In genomic region chr9:34636791-34637355, GRCh38 we compare ENCODE assay signal across 8 cellular contexts.
A peak's percentile ranks its signal among the peaks of the same experiment; 100 is the strongest.
DNase-seq lines count a peak whose midpoint lies in the region; ATAC-seq and TF ChIP-seq lines count a peak whose summit lies in the region.

No MANE protein-coding gene starts in this region.

- peaks cover 7% of the 10 kb centered on the region for H3K36me3 ChIP-seq in iPS-15b (ENCODE audit: control insufficient read depth, insufficient read depth, low read length)

- ATAC-seq in HG03439 (IDR thresholded peaks at IDR 0.05; ENCODE audit: unreplicated experiment): peak; percentile 24
- peak in 1 of 2 donors; percentile 29 for ATAC-seq in stimulated activated naive B cell treated with anti-CD40 and anti-IgM and Interleukin-4, amounts not matched to agents 10 μg/mL and 1 μg/mL and 100 μg/mL, for 72 hours (replicated peaks)

- no peaks in the 10 kb centered on the region for H3K9me3 ChIP-seq in iPS-15b (ENCODE audit: control insufficient read depth, insufficient read depth, low read length)

- H3K27ac Mint-ChIP-seq in activated naive CD4-positive, alpha-beta T cell treated with anti-CD3 and anti-CD28 coated beads, Interleukin-2, amount 50 U/mL, for 24 hours: peak overlapping the region; percentile 93
- peak overlapping the region; percentile 83 for H3K27ac Mint-ChIP-seq in stimulated activated naive B cell treated with anti-CD40 and anti-IgM and Interleukin-4, amounts not matched to agents 10 μg/mL and 1 μg/mL and 100 μg/mL, for 72 hours

- H3K27me3 ChIP-seq in iPS-15b (ENCODE audit: control insufficient read depth, insufficient read depth, low read length): peaks cover 18% of the 10 kb centered on the region

- H3K4me3 Mint-ChIP-seq in activated naive CD4-positive, alpha-beta T cell treated with anti-CD3 and anti-CD28 coated beads, Interleukin-2, amount 50 U/mL, for 24 hours: peak overlapping the region; percentile 96
- H3K4me3 Mint-ChIP-seq in stimulated activated naive B cell treated with anti-CD40 and anti-IgM and Interleukin-4, amounts not matched to agents 10 μg/mL and 1 μg/mL and 100 μg/mL, for 72 hours: peak overlapping the region; percentile 88 to 93

- H3K36me3 Mint-ChIP-seq in activated naive CD4-positive, alpha-beta T cell treated with anti-CD3 and anti-CD28 coated beads, Interleukin-2, amount 50 U/mL, for 24 hours: peaks cover 8% of the 10 kb centered on the region
- H3K36me3 Mint-ChIP-seq in stimulated activated naive B cell treated with anti-CD40 and anti-IgM and Interleukin-4, amounts not matched to agents 10 μg/mL and 1 μg/mL and 100 μg/mL, for 72 hours: peaks cover 12 to 36% of the 10 kb centered on the region in 2 donors

- TF ChIP-seq CTCF in GM10266 (IDR thresholded peaks at IDR 0.05; ENCODE audit: control insufficient read depth, insufficient read depth, low read depth, missing control alignments): no peak

- peak overlapping the region; percentile 80 for H3K4me3 ChIP-seq in iPS-15b (ENCODE audit: low read depth, low read length)

- H3K27me3 Mint-ChIP-seq in activated naive CD4-positive, alpha-beta T cell treated with anti-CD3 and anti-CD28 coated beads, Interleukin-2, amount 50 U/mL, for 24 hours: no peaks in the 10 kb centered on the region
- no peaks in the 10 kb centered on the region for H3K27me3 Mint-ChIP-seq in stimulated activated naive B cell treated with anti-CD40 and anti-IgM and Interleukin-4, amounts not matched to agents 10 μg/mL and 1 μg/mL and 100 μg/mL, for 72 hours

- peaks cover 8% of the 10 kb centered on the region for H3K4me1 ChIP-seq in iPS-15b (ENCODE audit: control insufficient read depth, insufficient read depth, low read length)

- H3K9ac ChIP-seq in iPS-15b (ENCODE audit: low read depth, low read length): peak overlapping the region; percentile 79

- DNase-seq in EH (ENCODE audit: low read depth) (peak; percentile 59), EL (no peak), middle frontal gyrus (ENCODE audit: extremely low spot score, low spot score) (no peak), GM10266 (ENCODE audit: extremely low spot score) (no peak)
- no peak for DNase-seq in stimulated activated naive B cell treated with anti-CD40 and anti-IgM and Interleukin-4, amounts not matched to agents 10 μg/mL and 1 μg/mL and 100 μg/mL, for 72 hours

- peaks cover 46% of the 10 kb centered on the region for H3K4me1 Mint-ChIP-seq in activated naive CD4-positive, alpha-beta T cell treated with anti-CD3 and anti-CD28 coated beads, Interleukin-2, amount 50 U/mL, for 24 hours
- peaks cover 26 to 41% of the 10 kb centered on the region in 2 donors for H3K4me1 Mint-ChIP-seq in stimulated activated naive B cell treated with anti-CD40 and anti-IgM and Interleukin-4, amounts not matched to agents 10 μg/mL and 1 μg/mL and 100 μg/mL, for 72 hours

- H3K9me3 Mint-ChIP-seq in activated naive CD4-positive, alpha-beta T cell treated with anti-CD3 and anti-CD28 coated beads, Interleukin-2, amount 50 U/mL, for 24 hours: no peaks in the 10 kb centered on the region
- H3K9me3 Mint-ChIP-seq in stimulated activated naive B cell treated with anti-CD40 and anti-IgM and Interleukin-4, amounts not matched to agents 10 μg/mL and 1 μg/mL and 100 μg/mL, for 72 hours: no peaks in the 10 kb centered on the region
